In the genomic region with DNA sequence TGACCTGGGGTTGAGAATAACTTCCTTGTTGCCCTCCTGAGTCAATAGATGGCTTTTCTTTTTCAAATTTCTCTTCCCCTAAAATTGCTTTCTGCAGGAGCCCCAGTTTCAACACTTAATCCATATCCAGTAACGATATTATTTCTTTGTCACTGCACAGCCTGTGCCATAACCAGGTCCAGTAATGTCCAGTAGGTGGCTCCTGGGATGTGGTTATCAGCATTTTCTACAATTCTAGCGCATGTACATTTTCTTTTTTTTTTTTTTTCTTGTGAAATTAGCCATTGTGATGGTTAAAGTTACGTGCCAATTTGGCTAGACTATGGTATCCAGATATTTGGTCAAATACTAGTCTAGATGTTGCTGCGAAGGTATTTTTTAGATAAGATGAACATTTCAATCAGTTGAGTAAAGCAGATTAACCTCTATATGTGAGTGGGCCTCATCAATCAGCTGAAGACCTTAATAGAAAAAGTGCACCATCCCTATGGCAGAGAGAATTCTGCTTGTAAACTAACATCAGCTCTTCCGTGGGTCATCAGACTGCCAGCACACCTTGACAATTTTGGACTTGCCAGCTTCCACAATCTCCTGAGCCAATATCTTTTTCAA, we compare ENCODE assay signal across 9 cellular contexts.
DNase-seq lines count a peak whose midpoint lies in the region; ATAC-seq and TF ChIP-seq lines count a peak whose summit lies in the region.
"Had no signal": no experiment of that assay in that cellular context is flagged by ENCODE, and none has a peak within 500 bp of the region (broad histone marks: within the 10 kb centered on the region; RNA-seq: fewer than 3 reads in every experiment).

No MANE protein-coding gene starts in this region.

- no peaks in the 10 kb centered on the region for H3K27me3 ChIP-seq in thoracic aorta (replicated peaks; ENCODE audit: insufficient read depth)

- no peaks in the 10 kb centered on the region for H3K4me1 ChIP-seq in thoracic aorta (ENCODE audit: control insufficient read depth in 1 of 2, low read depth in 2 of 2)

- DNase-seq in NCI-H82 (lab: John Stamatoyannopoulos, UW) = peak; percentile 38
- no peak for DNase-seq in NCI-H82 treated with DMSO at 0.1 percent for 48 hours (lab: John Stamatoyannopoulos, UW; ENCODE audit: unreplicated experiment)
- peak; percentile 50 for DNase-seq in OCI-M1 (lab: John Stamatoyannopoulos, UW)
- DNase-seq in fibroblast of mammary gland (ENCODE audit: low read depth) = peak; percentile 62
- DNase-seq in thoracic aorta (ENCODE audit: low spot score) = no peak
- DNase-seq in NCI-H2171 treated with DMSO at 0.1 percent for 48 hours (lab: John Stamatoyannopoulos, UW) = no peak
- no peak for DNase-seq in NCI-H2029 (lab: John Stamatoyannopoulos, UW)
- DNase-seq: CD4-positive, CD25-positive, alpha-beta regulatory T cell had no signal

- TF ChIP-seq CTCF in fibroblast of mammary gland (conservative IDR thresholded peaks at IDR 0.05; ENCODE audit: control insufficient read depth, insufficient read depth, low read depth, low read length) = peak; percentile 85
- peak; percentile 36 for TF ChIP-seq CTCF in thoracic aorta (IDR thresholded peaks at IDR 0.05)

- H3K27ac ChIP-seq in thoracic aorta = no peak overlapping the region

- no peaks in the 10 kb centered on the region for H3K9me3 ChIP-seq in thoracic aorta

- H3K4me3 ChIP-seq in fibroblast of mammary gland (ENCODE audit: control insufficient read depth, low read depth, low read length) (no peak overlapping the region), thoracic aorta (no peak overlapping the region)

- no peaks in the 10 kb centered on the region for H3K36me3 ChIP-seq in thoracic aorta

- ATAC-seq in thoracic aorta (ENCODE audit: insufficient number of reproducible peaks, low FRiP score, low read depth) = no peak
- no peak for ATAC-seq in HG03135 (IDR thresholded peaks at IDR 0.05; ENCODE audit: unreplicated experiment)

Comparison
In these comparisons a context has a peak if more than half of its experiments do, and no peak if none do; other contexts are left out.
1. DNase-seq: peak in NCI-H82 (single experiment), OCI-M1 (single experiment) and fibroblast of mammary gland (single experiment); none in NCI-H82 treated with DMSO at 0.1 percent for 48 hours (single experiment), thoracic aorta (single experiment), NCI-H2171 treated with DMSO at 0.1 percent for 48 hours (single experiment) and NCI-H2029 (single experiment).